Comparison of ENCODE assay signal across 9 cellular contexts in the genomic region with DNA sequence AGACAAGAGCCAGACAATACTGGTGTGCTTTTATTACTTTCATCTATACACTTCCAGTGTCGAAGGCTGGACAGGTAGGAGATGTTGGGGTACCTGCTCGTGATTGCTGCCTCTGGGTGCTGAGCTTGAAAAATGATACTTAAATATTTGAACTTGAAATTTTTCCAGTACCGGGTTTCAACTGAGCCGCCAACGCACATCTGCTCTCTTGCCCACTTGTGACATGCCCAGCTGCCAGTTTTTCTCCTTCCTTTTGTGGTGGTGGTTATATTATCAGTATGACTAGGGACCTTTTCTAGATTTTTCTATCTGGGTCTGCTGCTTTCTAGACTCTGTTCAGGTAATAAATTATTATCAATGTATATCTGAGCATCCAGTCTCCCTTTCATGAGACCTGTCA. TPM values are rescaled to one million over a fixed set of nuclear protein-coding genes. Genes with fewer than 3 reads are reported as not detected.
A peak's percentile ranks its signal among the peaks of the same experiment; 100 is the strongest.
DNase-seq lines count a peak whose midpoint lies in the region; ATAC-seq and TF ChIP-seq lines count a peak whose summit lies in the region.
"Had no signal": no experiment of that assay in that cellular context is flagged by ENCODE, and none has a peak within 500 bp of the region (broad histone marks: within the 10 kb centered on the region; RNA-seq: fewer than 3 reads in every experiment).

No MANE protein-coding gene starts in this region.

- peaks cover 10% of the 10 kb centered on the region for H3K36me3 ChIP-seq in Panc1 (ENCODE audit: control insufficient read depth, insufficient read depth, low read length)

- intact Hi-C loops in Panc1 (cut with micrococcal nuclease; ENCODE audit: unreplicated experiment) = no loop called here

- ATAC-seq in Panc1 (no peak), HG03095 (IDR thresholded peaks at IDR 0.05; ENCODE audit: unreplicated experiment) (no peak)

- no TSS peak for BruUV-seq in Panc1 (replicated peaks; lab: Mats Ljungman, UMichigan)

- H3K4me1 ChIP-seq in Panc1 (ENCODE audit: control insufficient read depth, insufficient read depth, low read length) = peaks cover 26% of the 10 kb centered on the region

- DNase-seq in DMS79 treated with DMSO at 0.1 percent for 48 hours (lab: John Stamatoyannopoulos, UW) (peak; percentile 13), DMS79 (lab: John Stamatoyannopoulos, UW) (no peak), Panc1 (ENCODE audit: low read depth, low spot score) (no peak), epithelial cell of esophagus (ENCODE audit: low read depth) (no peak), HEK293T (ENCODE audit: extremely low spot score) (no peak), NCI-H2196 treated with DMSO at 0.1 percent for 48 hours (lab: John Stamatoyannopoulos, UW; ENCODE audit: unreplicated experiment) (no peak)
- peak; percentile 24 for DNase-seq in stimulated activated CD4-positive, alpha-beta T cell treated with anti-CD3 and anti-CD28 coated beads, Interleukin-4, amount 100 ng/mL, for 1 hour

- POLR2A ChIA-PET in Panc1 (lab: Charles Lee) = no interaction called here
- POLR2A ChIA-PET in HEK293T (lab: Yijun Ruan, JAX) = no interaction called here

- H3K9me3 ChIP-seq in Panc1 (ENCODE audit: control insufficient read depth, insufficient read depth, low read depth, low read length) = no peaks in the 10 kb centered on the region

- CTCF ChIA-PET in Panc1 (lab: Charles Lee) = no interaction called here
- CTCF ChIA-PET in HEK293T (lab: Yijun Ruan, JAX) = no interaction called here

- peak overlapping the region; percentile 88 to 98 for H3K4me3 ChIP-seq in Panc1 (ENCODE audit: low read depth in 2 of 2, low read length in 2 of 2)
- peak overlapping the region; percentile 9 for H3K4me3 ChIP-seq in epithelial cell of esophagus (ENCODE audit: low read length)

- no peak for TF ChIP-seq CTCF in Panc1 (IDR thresholded peaks at IDR 0.05)
- TF ChIP-seq CTCF in epithelial cell of esophagus (IDR thresholded peaks at IDR 0.05; ENCODE audit: insufficient read depth, low read depth, low read length, missing control alignments) = no peak

- in situ Hi-C loops in Panc1 (cut with HindIII; ENCODE audit: low pct_unique_long_range_greater_than_20kb, low sequenced_read_pairs) = no loop called here

- no peaks in the 10 kb centered on the region for H3K27me3 ChIP-seq in Panc1 (ENCODE audit: control insufficient read depth, insufficient read depth, low read length)

- peak overlapping the region; percentile 44; the same call in 1 of the 2 replicates for H3K27ac ChIP-seq in Panc1 (ENCODE audit: low read length)
- H3K27ac ChIP-seq: 22Rv1 had no signal

TF ChIP-seq in HEK293T, 16 proteins besides CTCF, POLR2A, EP300 and RAD21:
- TF ChIP-seq BHLHE40 (IDR thresholded peaks at IDR 0.05; ENCODE audit: borderline replicate concordance) (no peak), ARNT (IDR thresholded peaks at IDR 0.05) (no peak), HDGF (IDR thresholded peaks at IDR 0.05; ENCODE audit: borderline replicate concordance) (no peak)

RNA-seq across cellular contexts. Expression of a gene that starts 3.4 kb away (rescaled TPM):
- 174 TPM for total RNA-seq in Panc1 (2021; ENCODE audit: unreplicated experiment)
- 77.9 TPM for polyA plus RNA-seq in Panc1 (2012; ENCODE audit: insufficient read length)

RNA-seq across cellular contexts. Expression of a gene that starts 42.0 kb away (rescaled TPM):
- total RNA-seq in Panc1 (2021; ENCODE audit: unreplicated experiment) = 4.0 TPM
- 3.0 TPM for polyA plus RNA-seq in Panc1 (2012; ENCODE audit: insufficient read length)

Comparison
In these comparisons a context has a peak if more than half of its experiments do, and no peak if none do; other contexts are left out.
1. DNase-seq: peak in DMS79 treated with DMSO at 0.1 percent for 48 hours (single experiment) and stimulated activated CD4-positive, alpha-beta T cell treated with anti-CD3 and anti-CD28 coated beads, Interleukin-4, amount 100 ng/mL, for 1 hour (single experiment); none in DMS79 (single experiment), Panc1 (single experiment), epithelial cell of esophagus (single experiment), HEK293T (single experiment) and NCI-H2196 treated with DMSO at 0.1 percent for 48 hours (single experiment).